13 cellular contexts compared by ENCODE assay signal in genomic region chr20:5722927-5723326, GRCh38.
"Had no signal": no experiment of that assay in that cellular context is flagged by ENCODE, and none has a peak within 500 bp of the region (broad histone marks: within the 10 kb centered on the region; RNA-seq: fewer than 3 reads in every experiment).

No MANE protein-coding gene starts in this region.

- DNase-seq: activated CD4-positive, alpha-beta T cell treated with anti-CD3 and anti-CD28 coated beads for 4 hours; activated naive CD4-positive, alpha-beta T cell treated with anti-CD3 and anti-CD28 coated beads, Interleukin-2, amount 10 ng/mL, durations not matched to agents 7 days and 5 days; activated T-cell treated with anti-CD3 and anti-CD28 coated beads for 4 hours; amniotic stem cell; effector CD4-positive, alpha-beta T cell; foreskin keratinocyte; glutamatergic neuron; nephron progenitor cell; spleen had no signal

- H3K27me3 ChIP-seq: spleen had no signal

- H3K4me3 ChIP-seq: coronary artery, spleen, thoracic aorta had no signal

- H3K36me3 Mint-ChIP-seq: activated naive CD4-positive, alpha-beta T cell treated with anti-CD3 and anti-CD28 coated beads, Interleukin-2, amount 10 ng/mL, durations not matched to agents 7 days and 5 days; WTC11 had no signal

- H3K4me3 Mint-ChIP-seq: activated naive CD4-positive, alpha-beta T cell treated with anti-CD3 and anti-CD28 coated beads, Interleukin-2, amount 10 ng/mL, durations not matched to agents 7 days and 5 days; nephron progenitor cell; WTC11 had no signal

- H3K27ac Mint-ChIP-seq: activated naive CD4-positive, alpha-beta T cell treated with anti-CD3 and anti-CD28 coated beads, Interleukin-2, amount 10 ng/mL, durations not matched to agents 7 days and 5 days; nephron progenitor cell; WTC11 had no signal

- H3K4me1 Mint-ChIP-seq: activated naive CD4-positive, alpha-beta T cell treated with anti-CD3 and anti-CD28 coated beads, Interleukin-2, amount 10 ng/mL, durations not matched to agents 7 days and 5 days; nephron progenitor cell had no signal

- H3K4me1 ChIP-seq: foreskin keratinocyte had no signal

- H3K9me3 ChIP-seq: thoracic aorta had no signal

- H3K27ac ChIP-seq: coronary artery, foreskin keratinocyte, thoracic aorta had no signal

- H3K36me3 ChIP-seq: spleen, thoracic aorta had no signal

- H3K9me3 Mint-ChIP-seq: nephron progenitor cell had no signal

- ATAC-seq: foreskin keratinocyte, sciatic nerve, WTC11 had no signal
